ENCODE assay signal across 8 cellular contexts in the genomic region with DNA sequence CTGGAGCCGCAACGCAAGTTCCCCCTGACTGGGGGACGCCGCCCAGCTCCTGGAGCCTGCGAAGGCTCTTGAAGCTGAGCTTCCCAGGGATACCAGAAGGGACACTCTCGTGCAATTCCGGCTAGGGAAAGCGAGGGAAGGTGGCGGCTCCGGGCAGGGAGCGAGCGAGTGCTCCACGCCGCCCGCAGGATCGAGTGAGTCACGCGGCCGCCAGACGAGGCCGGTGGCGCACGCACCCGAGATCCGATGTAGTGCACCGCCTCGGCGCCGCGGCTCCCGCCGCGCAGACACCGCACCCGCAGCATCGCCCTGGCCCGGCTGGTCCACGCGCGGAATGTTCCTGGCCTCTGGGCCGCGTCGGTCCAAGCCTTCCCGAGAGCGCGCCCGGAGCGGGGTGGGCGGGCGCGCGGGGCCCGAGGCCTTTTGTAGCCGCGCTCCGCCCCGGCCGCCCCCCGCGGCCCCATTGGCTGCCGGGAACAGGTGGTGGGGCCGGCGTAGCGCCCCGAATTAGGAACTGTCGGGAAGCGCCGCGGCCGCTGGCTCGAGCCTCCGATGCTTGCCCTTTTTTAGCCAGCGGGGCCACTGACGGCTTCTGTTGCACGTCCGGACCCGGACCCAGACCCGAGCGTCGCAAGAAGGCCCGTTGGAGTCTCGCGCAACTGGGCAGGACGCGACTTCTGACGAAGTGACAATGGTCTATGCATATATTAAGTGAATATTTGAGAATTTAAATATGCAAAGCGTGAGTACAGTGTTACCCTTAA. TPM values are rescaled to one million over a fixed set of nuclear protein-coding genes. Genes with fewer than 3 reads are reported as not detected.
DNase-seq lines count a peak whose midpoint lies in the region; ATAC-seq and TF ChIP-seq lines count a peak whose summit lies in the region.

A gene with protein sequence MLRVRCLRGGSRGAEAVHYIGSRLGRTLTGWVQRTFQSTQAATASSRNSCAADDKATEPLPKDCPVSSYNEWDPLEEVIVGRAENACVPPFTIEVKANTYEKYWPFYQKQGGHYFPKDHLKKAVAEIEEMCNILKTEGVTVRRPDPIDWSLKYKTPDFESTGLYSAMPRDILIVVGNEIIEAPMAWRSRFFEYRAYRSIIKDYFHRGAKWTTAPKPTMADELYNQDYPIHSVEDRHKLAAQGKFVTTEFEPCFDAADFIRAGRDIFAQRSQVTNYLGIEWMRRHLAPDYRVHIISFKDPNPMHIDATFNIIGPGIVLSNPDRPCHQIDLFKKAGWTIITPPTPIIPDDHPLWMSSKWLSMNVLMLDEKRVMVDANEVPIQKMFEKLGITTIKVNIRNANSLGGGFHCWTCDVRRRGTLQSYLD (minus strand): TSS at position 396 of the 764 bp plus-strand sequence. CDS start 91 bp downstream, at position 305.

- H3K4me3 Mint-ChIP-seq in brain (peak within 1 kb of the TSS; percentile 26 to 94 (median 91)), Caco-2 (ENCODE audit: unreplicated experiment) (no peak within 1 kb of the TSS)

- peak; percentile 83 for ATAC-seq in GM21515 (IDR thresholded peaks at IDR 0.05; ENCODE audit: unreplicated experiment)
- peak; percentile 93 for ATAC-seq in sciatic nerve

- POLR2A ChIA-PET in Caco-2 (lab: Charles Lee), result no interaction called here

- H3K9me3 Mint-ChIP-seq in brain (peaks cover 0 to 13% (median 2%) of the 10 kb centered on the region in 5 experiments), Caco-2 (ENCODE audit: unreplicated experiment) (no peaks in the 10 kb centered on the region)

- CTCF ChIA-PET in Caco-2 (lab: Charles Lee), result no interaction called here

- H3K27me3 ChIP-seq in HUES48 (ENCODE audit: control insufficient read depth, insufficient read depth, low read length) (peaks cover 60% of the 10 kb centered on the region), Caco-2 (replicated peaks; ENCODE audit: control insufficient read depth, insufficient read depth, low read length) (no peaks in the 10 kb centered on the region)

- peak within 1 kb of the TSS; percentile 34; the same call in 1 of the 2 replicates for H3K9ac ChIP-seq in HUES48 (ENCODE audit: low read depth, low read length)

- H3K4me1 Mint-ChIP-seq in brain (peaks cover 62% of the 10 kb centered on the region), Caco-2 (ENCODE audit: low read depth, unreplicated experiment) (peaks cover 50% of the 10 kb centered on the region)

- BruUV-seq in Caco-2 (replicated peaks; lab: Mats Ljungman, UMichigan), result no TSS peak

- H3K4me3 ChIP-seq in HUES48 (ENCODE audit: low read depth, low read length), result peak within 1 kb of the TSS; percentile 69
- peak within 1 kb of the TSS; percentile 61 for H3K4me3 ChIP-seq in iPS-11a (ENCODE audit: low read depth, low read length)
- H3K4me3 ChIP-seq in Caco-2 (ENCODE audit: low read depth, low read length), result no peak within 1 kb of the TSS

- H3K27ac ChIP-seq in HUES48 (ENCODE audit: low read depth, low read length), result no peak within 1 kb of the TSS

- H3K9me3 ChIP-seq in HUES48 (ENCODE audit: control insufficient read depth, insufficient read depth, low read length), result no peaks in the 10 kb centered on the region
- H3K9me3 ChIP-seq in Caco-2, result no peaks in the 10 kb centered on the region

- intact Hi-C loops in sciatic nerve (cut with DNase I) (no loop called here), Caco-2 (cut with micrococcal nuclease; ENCODE audit: unreplicated experiment) (no loop called here)

- H3K4me1 ChIP-seq in HUES48 (ENCODE audit: control insufficient read depth, insufficient read depth, low read length), result no peaks in the 10 kb centered on the region
- H3K4me1 ChIP-seq in Caco-2, result peaks cover 45% of the 10 kb centered on the region

- H3K36me3 Mint-ChIP-seq in brain (peaks cover 27% of the 10 kb centered on the region), Caco-2 (ENCODE audit: insufficient read depth, unreplicated experiment) (peaks cover 4% of the 10 kb centered on the region)

- DNase-seq in GM03348 (ENCODE audit: low spot score), result peak; percentile 93
- peak; percentile 25 for DNase-seq in T follicular helper cell (ENCODE audit: low read depth)
- peak; percentile 85 for DNase-seq in sciatic nerve (ENCODE audit: low spot score)
- no peak for DNase-seq in Caco-2

- H3K27me3 Mint-ChIP-seq in brain (peaks cover 22% of the 10 kb centered on the region), Caco-2 (ENCODE audit: insufficient read depth, unreplicated experiment) (no peaks in the 10 kb centered on the region)

- H3K36me3 ChIP-seq in HUES48 (ENCODE audit: control insufficient read depth, insufficient read depth, low read length) (no peaks in the 10 kb centered on the region), Caco-2 (ENCODE audit: control insufficient read depth, insufficient read depth, low read length) (no peaks in the 10 kb centered on the region)

- H3K27ac Mint-ChIP-seq in brain (peak within 1 kb of the TSS; percentile 14 to 94 (median 82)), Caco-2 (ENCODE audit: unreplicated experiment) (no peak within 1 kb of the TSS)

- TF ChIP-seq CTCF in brain (conservative IDR thresholded peaks at IDR 0.05), result peak; percentile 53 to 68
- TF ChIP-seq CTCF in Caco-2 (IDR thresholded peaks at IDR 0.05; ENCODE audit: insufficient read depth in 1 of 2, low read depth in 1 of 2, low read length in 1 of 2, severe bottlenecking in 1 of 2, unreplicated experiment in 1 of 2), result no peak

RNA-seq across cellular contexts. Expression of the gene that starts here (rescaled TPM):
- 58.9 TPM for polyA plus RNA-seq in brain (ENCODE audit: insufficient read depth, low read depth, low replicate concordance)
- total RNA-seq in sciatic nerve, result 288 TPM
- 3.3 and 4.4 TPM in 2 replicates for total RNA-seq in Caco-2 (2022)

Comparison
In these comparisons a context has a peak if more than half of its experiments do, and no peak if none do; other contexts are left out.
1. RNA of the gene that starts here (total RNA-seq): 288 TPM in sciatic nerve (single experiment); 3.3 to 4.4 TPM in Caco-2; every median in the first group is over 10 times any median in the second.
2. DNase-seq: peak in GM03348 (single experiment), T follicular helper cell (single experiment) and sciatic nerve (single experiment); none in Caco-2 (0 of 2).
3. CTCF ChIP-seq: peak in brain (2 of 2); none in Caco-2 (0 of 2).